In the genomic region with DNA sequence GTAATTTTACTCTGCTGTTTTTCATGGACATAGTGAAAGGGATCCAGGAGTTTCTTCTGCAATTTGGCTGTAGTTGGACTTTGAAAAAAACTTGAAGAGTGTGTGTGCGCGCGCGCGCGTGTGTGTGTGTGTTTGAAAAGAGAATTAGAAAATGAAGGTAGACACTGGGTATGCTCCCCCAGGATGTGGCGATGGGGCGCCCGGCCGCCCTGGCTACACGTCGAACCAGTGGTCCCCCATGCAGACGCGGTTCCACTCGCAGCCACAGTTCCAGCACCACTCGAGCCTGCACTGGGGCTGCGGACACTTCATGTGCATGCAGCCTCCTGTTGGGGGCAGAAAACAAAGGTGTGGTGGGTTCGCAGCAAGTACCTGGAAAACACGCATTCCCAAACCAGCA, we compare ENCODE assay signal across 14 cellular contexts.
DNase-seq lines count a peak whose midpoint lies in the region; ATAC-seq and TF ChIP-seq lines count a peak whose summit lies in the region.
"Had no signal": no experiment of that assay in that cellular context is flagged by ENCODE, and none has a peak within 500 bp of the region (broad histone marks: within the 10 kb centered on the region; RNA-seq: fewer than 3 reads in every experiment).

No MANE protein-coding gene starts in this region.

- no peak for TF ChIP-seq POLR2A in spleen (IDR thresholded peaks at IDR 0.05)

- peaks cover 0 to 4% (median 0%) of the 10 kb centered on the region in 6 donors for H3K4me1 ChIP-seq in spleen
- H3K4me1 ChIP-seq: A549 had no signal

- no peak for TF ChIP-seq CTCF in spleen (IDR thresholded peaks at IDR 0.05 in 8 of 11, conservative IDR thresholded peaks at IDR 0.05 in 3 of 11)

- H3K4me3 ChIP-seq in spleen: no peak overlapping the region
- H3K4me3 ChIP-seq: A549, GM23248 had no signal

- no peak for ATAC-seq in activated CD4-positive, alpha-beta T cell treated with anti-CD3 and anti-CD28 coated beads for 36 hours
- ATAC-seq in stimulated activated naive CD8-positive, alpha-beta T cell treated with anti-CD3 and anti-CD28 coated beads, Interleukin-15, Interleukin-2, amounts not matched to agents 100 U/mL and 50 U/mL, for 24 hours: no peak
- ATAC-seq: A549 had no signal

- no peaks in the 10 kb centered on the region for H3K9me3 Mint-ChIP-seq in activated CD4-positive, alpha-beta T cell treated with anti-CD3 and anti-CD28 coated beads for 36 hours (ENCODE audit: low read depth)
- H3K9me3 Mint-ChIP-seq in stimulated activated naive CD8-positive, alpha-beta T cell treated with anti-CD3 and anti-CD28 coated beads, Interleukin-15, Interleukin-2, amounts not matched to agents 100 ng/mL and 50 ng/mL, for 24 hours: no peaks in the 10 kb centered on the region
- H3K9me3 Mint-ChIP-seq: CD4-positive, alpha-beta T cell had no signal

- no peaks in the 10 kb centered on the region for H3K4me1 Mint-ChIP-seq in activated CD4-positive, alpha-beta T cell treated with anti-CD3 and anti-CD28 coated beads for 36 hours
- no peaks in the 10 kb centered on the region for H3K4me1 Mint-ChIP-seq in stimulated activated naive CD8-positive, alpha-beta T cell treated with anti-CD3 and anti-CD28 coated beads, Interleukin-15, Interleukin-2, amounts not matched to agents 100 ng/mL and 50 ng/mL, for 24 hours (ENCODE audit: low read depth)

- CTCF ChIA-PET in activated CD4-positive, alpha-beta T cell treated with anti-CD3 and anti-CD28 coated beads for 36 hours (lab: Charles Lee): no interaction called here

- H3K27ac ChIP-seq in spleen: no peak overlapping the region
- H3K27ac ChIP-seq: 22Rv1, A549, C4-2B, GM23248 had no signal

- H3K9me3 ChIP-seq in spleen: no peaks in the 10 kb centered on the region
- H3K9me3 ChIP-seq: A549, Caco-2 had no signal

- H3K36me3 ChIP-seq in spleen: no peaks in the 10 kb centered on the region

- no peaks in the 10 kb centered on the region for H3K36me3 Mint-ChIP-seq in activated CD4-positive, alpha-beta T cell treated with anti-CD3 and anti-CD28 coated beads for 36 hours (ENCODE audit: low read depth)
- H3K36me3 Mint-ChIP-seq in stimulated activated naive CD8-positive, alpha-beta T cell treated with anti-CD3 and anti-CD28 coated beads, Interleukin-15, Interleukin-2, amounts not matched to agents 100 ng/mL and 50 ng/mL, for 24 hours (ENCODE audit: low read depth): no peaks in the 10 kb centered on the region

- H3K4me3 Mint-ChIP-seq in activated CD4-positive, alpha-beta T cell treated with anti-CD3 and anti-CD28 coated beads for 36 hours: no peak overlapping the region
- no peak overlapping the region for H3K4me3 Mint-ChIP-seq in stimulated activated naive CD8-positive, alpha-beta T cell treated with anti-CD3 and anti-CD28 coated beads, Interleukin-15, Interleukin-2, amounts not matched to agents 100 ng/mL and 50 ng/mL, for 24 hours
- H3K4me3 Mint-ChIP-seq: CD4-positive, alpha-beta T cell had no signal

- peak; percentile 12 for DNase-seq in activated CD4-positive, alpha-beta T cell treated with anti-CD3 and anti-CD28 coated beads for 36 hours
- no peak for DNase-seq in activated CD4-positive, alpha-beta T cell treated with anti-CD3 and anti-CD28 coated beads, Interleukin-2, amount 50 U/mL, for 1 hour
- no peak for DNase-seq in stimulated activated naive CD8-positive, alpha-beta T cell treated with anti-CD3 and anti-CD28 coated beads, Interleukin-15, Interleukin-2, amounts not matched to agents 100 U/mL and 50 U/mL, for 24 hours
- DNase-seq in iPS-NIHi11 (ENCODE audit: low spot score) (peak; percentile 30), spleen (no peak)
- no peak for DNase-seq in stimulated activated CD4-positive, alpha-beta T cell treated with anti-CD3 and anti-CD28 coated beads, Interleukin-4, amount 100 ng/mL, for 4 hours
- DNase-seq: AML-193; Caco-2; CD4-positive, alpha-beta T cell; GM23248 had no signal

- intact Hi-C loops in activated CD4-positive, alpha-beta T cell treated with anti-CD3 and anti-CD28 coated beads for 36 hours (cut with DNase I, micrococcal nuclease): no loop called here
- intact Hi-C loops in spleen (cut with DNase I; ENCODE audit: low total_unique reads): loop anchor here (10.0 kb wide), 1 partner anchor 245 kb away; no protein-coding TSS in a partner anchor

- POLR2A ChIA-PET in activated CD4-positive, alpha-beta T cell treated with anti-CD3 and anti-CD28 coated beads for 36 hours (lab: Charles Lee): no interaction called here

- H3K27me3 Mint-ChIP-seq in activated CD4-positive, alpha-beta T cell treated with anti-CD3 and anti-CD28 coated beads for 36 hours: no peaks in the 10 kb centered on the region
- H3K27me3 Mint-ChIP-seq in stimulated activated naive CD8-positive, alpha-beta T cell treated with anti-CD3 and anti-CD28 coated beads, Interleukin-15, Interleukin-2, amounts not matched to agents 100 ng/mL and 50 ng/mL, for 24 hours: no peaks in the 10 kb centered on the region
- H3K27me3 Mint-ChIP-seq: CD4-positive, alpha-beta T cell had no signal

- no peak overlapping the region for H3K27ac Mint-ChIP-seq in activated CD4-positive, alpha-beta T cell treated with anti-CD3 and anti-CD28 coated beads for 36 hours
- peak overlapping the region; percentile 57 for H3K27ac Mint-ChIP-seq in stimulated activated naive CD8-positive, alpha-beta T cell treated with anti-CD3 and anti-CD28 coated beads, Interleukin-15, Interleukin-2, amounts not matched to agents 100 ng/mL and 50 ng/mL, for 24 hours
- H3K27ac Mint-ChIP-seq: CD4-positive, alpha-beta T cell had no signal

- 95 to 97% (median 95%) methylated on average over 19 of the region's 19 CpGs for WGBS in spleen, 5 donors

- H3K27me3 ChIP-seq in spleen (replicated peaks in 1 of 7): no peaks in the 10 kb centered on the region

Comparison
In these comparisons a context has a peak if more than half of its experiments do, and no peak if none do; other contexts are left out.
1. DNase-seq: peak in activated CD4-positive, alpha-beta T cell treated with anti-CD3 and anti-CD28 coated beads for 36 hours (single experiment) and iPS-NIHi11 (single experiment); none in activated CD4-positive, alpha-beta T cell treated with anti-CD3 and anti-CD28 coated beads, Interleukin-2, amount 50 U/mL, for 1 hour (single experiment), stimulated activated naive CD8-positive, alpha-beta T cell treated with anti-CD3 and anti-CD28 coated beads, Interleukin-15, Interleukin-2, amounts not matched to agents 100 U/mL and 50 U/mL, for 24 hours (single experiment), spleen (single experiment) and stimulated activated CD4-positive, alpha-beta T cell treated with anti-CD3 and anti-CD28 coated beads, Interleukin-4, amount 100 ng/mL, for 4 hours (0 of 2).